In the genomic region with DNA sequence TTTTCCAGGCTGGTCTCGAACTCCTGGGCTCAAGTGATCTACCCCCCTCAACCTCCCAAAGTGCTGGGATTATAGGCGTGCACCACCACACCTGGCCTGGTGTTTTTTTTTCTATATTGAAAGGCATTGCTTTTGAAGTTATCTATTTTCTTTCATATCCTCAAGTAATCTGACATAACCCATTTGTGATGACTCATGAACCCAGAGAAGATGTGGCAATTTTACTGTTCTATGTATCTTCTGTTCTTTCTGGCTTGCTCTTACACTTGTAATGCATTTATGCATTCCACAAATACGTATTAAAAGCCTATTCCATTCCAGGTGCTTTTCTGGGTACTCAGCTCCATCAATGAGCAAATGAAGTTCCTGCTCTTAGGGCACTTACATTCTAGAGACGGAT, we compare ENCODE assay signal across 15 cellular contexts. TPM values are rescaled to one million over a fixed set of nuclear protein-coding genes. Genes with fewer than 3 reads are reported as not detected.
DNase-seq lines count a peak whose midpoint lies in the region; ATAC-seq and TF ChIP-seq lines count a peak whose summit lies in the region.
"Had no signal": no experiment of that assay in that cellular context is flagged by ENCODE, and none has a peak within 500 bp of the region (broad histone marks: within the 10 kb centered on the region; RNA-seq: fewer than 3 reads in every experiment).

No MANE protein-coding gene starts in this region.

- ATAC-seq in WTC11, result no peak
- ATAC-seq in HG03175 (IDR thresholded peaks at IDR 0.05; ENCODE audit: unreplicated experiment), result no peak
- ATAC-seq in GM19351 (IDR thresholded peaks at IDR 0.05; ENCODE audit: unreplicated experiment), result no peak
- ATAC-seq: activated T-cell treated with anti-CD3 and anti-CD28 coated beads, Interleukin-2, amount 50 U/mL, for 4 hours; effector memory CD8-positive, alpha-beta T cell had no signal

- CTCF ChIA-PET in WTC11 (lab: Charles Lee), result no interaction called here

- H3K9me3 ChIP-seq in adipocyte (ENCODE audit: control insufficient read depth, low read length), result no peaks in the 10 kb centered on the region
- H3K9me3 ChIP-seq: SJSA1 had no signal

- no peak for TF ChIP-seq CTCF in foreskin fibroblast (IDR thresholded peaks at IDR 0.05; ENCODE audit: low read depth, low read length)
- TF ChIP-seq CTCF in WTC11 (IDR thresholded peaks at IDR 0.05), result no peak

- no peak overlapping the region for H3K4me3 Mint-ChIP-seq in WTC11
- H3K4me3 Mint-ChIP-seq: activated T-cell treated with anti-CD3 and anti-CD28 coated beads, Interleukin-2, amount 50 U/mL, for 4 hours; effector memory CD8-positive, alpha-beta T cell had no signal

- H3K27ac Mint-ChIP-seq in WTC11, result no peak overlapping the region
- H3K27ac Mint-ChIP-seq: effector memory CD8-positive, alpha-beta T cell had no signal

- POLR2A ChIA-PET in WTC11 (lab: Charles Lee), result interaction anchor here (0.7 kb wide), 1 partner anchor 311 kb away, joined by 3 read pairs; no protein-coding TSS in a partner anchor

- H3K9me3 Mint-ChIP-seq in WTC11, result no peaks in the 10 kb centered on the region
- H3K9me3 Mint-ChIP-seq: activated T-cell treated with anti-CD3 and anti-CD28 coated beads, Interleukin-2, amount 50 U/mL, for 4 hours; effector memory CD8-positive, alpha-beta T cell had no signal

- DNase-seq in NOMO-1 treated with DMSO at 0.1 percent for 48 hours (lab: John Stamatoyannopoulos, UW; ENCODE audit: unreplicated experiment) (peak; percentile 47), NOMO-1 treated with dmso at 0.1 percent for 144 hours (lab: John Stamatoyannopoulos, UW; ENCODE audit: unreplicated experiment) (no peak), adipocyte (ENCODE audit: low read depth) (peak; percentile 83), foreskin fibroblast (peak; percentile 62 to 81), WTC11 (ENCODE audit: low spot score) (no peak), NCI-H774 (lab: John Stamatoyannopoulos, UW) (no peak)
- DNase-seq: 8988T; activated CD4-positive, CD25-positive, alpha-beta regulatory T cell treated with anti-CD3 and anti-CD28 coated beads, Interleukin-2, amount 50 U/mL, for 72 hours; activated T-cell treated with anti-CD3 and anti-CD28 coated beads, Interleukin-2, amount 50 U/mL, for 4 hours; aorta; DMS153; effector memory CD8-positive, alpha-beta T cell had no signal

- peaks cover 22% of the 10 kb centered on the region for H3K4me1 ChIP-seq in adipocyte (ENCODE audit: control insufficient read depth, insufficient read depth, low read length)

- H3K27me3 Mint-ChIP-seq in WTC11 (ENCODE audit: low read depth), result no peaks in the 10 kb centered on the region

- H3K4me3 ChIP-seq in adipocyte (ENCODE audit: low read length), result no peak overlapping the region
- no peak overlapping the region for H3K4me3 ChIP-seq in foreskin fibroblast (ENCODE audit: low read depth in 1 of 2, low read length in 2 of 2)
- H3K4me3 ChIP-seq: SJSA1 had no signal

- H3K27me3 ChIP-seq in adipocyte (replicated peaks; ENCODE audit: control insufficient read depth, insufficient read depth, low read length), result no peaks in the 10 kb centered on the region
- H3K27me3 ChIP-seq: SJSA1 had no signal

- H3K36me3 ChIP-seq in adipocyte (ENCODE audit: control insufficient read depth, insufficient read depth, low read length, severe bottlenecking), result no peaks in the 10 kb centered on the region
- H3K36me3 ChIP-seq: SJSA1 had no signal

- H3K4me1 Mint-ChIP-seq in WTC11, result 0 out of 2 replicates have a peak, but pooled peaks cover 3% of the 10 kb centered on the region

- no peak overlapping the region for H3K9ac ChIP-seq in adipocyte (ENCODE audit: low read length)

- no peaks in the 10 kb centered on the region for H3K36me3 Mint-ChIP-seq in WTC11

TF ChIP-seq in WTC11, 78 proteins besides CTCF, POLR2A, EP300 and RAD21:
- no peak for TF ChIP-seq EMX1 (CRISPR knock-in tag; IDR thresholded peaks at IDR 0.05)
- TF ChIP-seq, protein P1, sequence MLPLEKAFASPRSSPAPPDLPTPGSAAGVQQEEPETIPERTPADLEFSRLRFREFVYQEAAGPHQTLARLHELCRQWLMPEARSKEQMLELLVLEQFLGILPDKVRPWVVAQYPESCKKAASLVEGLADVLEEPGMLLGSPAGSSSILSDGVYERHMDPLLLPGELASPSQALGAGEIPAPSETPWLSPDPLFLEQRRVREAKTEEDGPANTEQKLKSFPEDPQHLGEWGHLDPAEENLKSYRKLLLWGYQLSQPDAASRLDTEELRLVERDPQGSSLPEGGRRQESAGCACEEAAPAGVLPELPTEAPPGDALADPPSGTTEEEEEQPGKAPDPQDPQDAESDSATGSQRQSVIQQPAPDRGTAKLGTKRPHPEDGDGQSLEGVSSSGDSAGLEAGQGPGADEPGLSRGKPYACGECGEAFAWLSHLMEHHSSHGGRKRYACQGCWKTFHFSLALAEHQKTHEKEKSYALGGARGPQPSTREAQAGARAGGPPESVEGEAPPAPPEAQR (CRISPR knock-in tag; IDR thresholded peaks at IDR 0.05), result no peak
- TF ChIP-seq FOXP1 (CRISPR knock-in tag; IDR thresholded peaks at IDR 0.05; ENCODE audit: borderline replicate concordance), result no peak
- TF ChIP-seq, protein P2, sequence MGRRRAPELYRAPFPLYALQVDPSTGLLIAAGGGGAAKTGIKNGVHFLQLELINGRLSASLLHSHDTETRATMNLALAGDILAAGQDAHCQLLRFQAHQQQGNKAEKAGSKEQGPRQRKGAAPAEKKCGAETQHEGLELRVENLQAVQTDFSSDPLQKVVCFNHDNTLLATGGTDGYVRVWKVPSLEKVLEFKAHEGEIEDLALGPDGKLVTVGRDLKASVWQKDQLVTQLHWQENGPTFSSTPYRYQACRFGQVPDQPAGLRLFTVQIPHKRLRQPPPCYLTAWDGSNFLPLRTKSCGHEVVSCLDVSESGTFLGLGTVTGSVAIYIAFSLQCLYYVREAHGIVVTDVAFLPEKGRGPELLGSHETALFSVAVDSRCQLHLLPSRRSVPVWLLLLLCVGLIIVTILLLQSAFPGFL (CRISPR knock-in tag; IDR thresholded peaks at IDR 0.05; ENCODE audit: borderline replicate concordance), result no peak
- TF ChIP-seq, protein P3, sequence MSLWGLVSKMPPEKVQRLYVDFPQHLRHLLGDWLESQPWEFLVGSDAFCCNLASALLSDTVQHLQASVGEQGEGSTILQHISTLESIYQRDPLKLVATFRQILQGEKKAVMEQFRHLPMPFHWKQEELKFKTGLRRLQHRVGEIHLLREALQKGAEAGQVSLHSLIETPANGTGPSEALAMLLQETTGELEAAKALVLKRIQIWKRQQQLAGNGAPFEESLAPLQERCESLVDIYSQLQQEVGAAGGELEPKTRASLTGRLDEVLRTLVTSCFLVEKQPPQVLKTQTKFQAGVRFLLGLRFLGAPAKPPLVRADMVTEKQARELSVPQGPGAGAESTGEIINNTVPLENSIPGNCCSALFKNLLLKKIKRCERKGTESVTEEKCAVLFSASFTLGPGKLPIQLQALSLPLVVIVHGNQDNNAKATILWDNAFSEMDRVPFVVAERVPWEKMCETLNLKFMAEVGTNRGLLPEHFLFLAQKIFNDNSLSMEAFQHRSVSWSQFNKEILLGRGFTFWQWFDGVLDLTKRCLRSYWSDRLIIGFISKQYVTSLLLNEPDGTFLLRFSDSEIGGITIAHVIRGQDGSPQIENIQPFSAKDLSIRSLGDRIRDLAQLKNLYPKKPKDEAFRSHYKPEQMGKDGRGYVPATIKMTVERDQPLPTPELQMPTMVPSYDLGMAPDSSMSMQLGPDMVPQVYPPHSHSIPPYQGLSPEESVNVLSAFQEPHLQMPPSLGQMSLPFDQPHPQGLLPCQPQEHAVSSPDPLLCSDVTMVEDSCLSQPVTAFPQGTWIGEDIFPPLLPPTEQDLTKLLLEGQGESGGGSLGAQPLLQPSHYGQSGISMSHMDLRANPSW (CRISPR knock-in tag; conservative IDR thresholded peaks at IDR 0.05; ENCODE audit: low read depth), result no peak
- TF ChIP-seq, protein P4, sequence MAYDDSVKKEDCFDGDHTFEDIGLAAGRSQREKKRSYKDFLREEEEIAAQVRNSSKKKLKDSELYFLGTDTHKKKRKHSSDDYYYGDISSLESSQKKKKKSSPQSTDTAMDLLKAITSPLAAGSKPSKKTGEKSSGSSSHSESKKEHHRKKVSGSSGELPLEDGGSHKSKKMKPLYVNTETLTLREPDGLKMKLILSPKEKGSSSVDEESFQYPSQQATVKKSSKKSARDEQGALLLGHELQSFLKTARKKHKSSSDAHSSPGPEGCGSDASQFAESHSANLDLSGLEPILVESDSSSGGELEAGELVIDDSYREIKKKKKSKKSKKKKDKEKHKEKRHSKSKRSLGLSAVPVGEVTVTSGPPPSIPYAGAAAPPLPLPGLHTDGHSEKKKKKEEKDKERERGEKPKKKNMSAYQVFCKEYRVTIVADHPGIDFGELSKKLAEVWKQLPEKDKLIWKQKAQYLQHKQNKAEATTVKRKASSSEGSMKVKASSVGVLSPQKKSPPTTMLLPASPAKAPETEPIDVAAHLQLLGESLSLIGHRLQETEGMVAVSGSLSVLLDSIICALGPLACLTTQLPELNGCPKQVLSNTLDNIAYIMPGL (CRISPR knock-in tag; IDR thresholded peaks at IDR 0.05), result no peak
- TF ChIP-seq CREM (CRISPR knock-in tag; IDR thresholded peaks at IDR 0.05), result no peak
- TF ChIP-seq SMAD4 (CRISPR knock-in tag; IDR thresholded peaks at IDR 0.05), result no peak
- no peak for TF ChIP-seq NFATC4 (CRISPR knock-in tag; IDR thresholded peaks at IDR 0.05)
- no peak for TF ChIP-seq NR3C1 (CRISPR knock-in tag; conservative IDR thresholded peaks at IDR 0.05; ENCODE audit: low read depth)
- TF ChIP-seq PRRX2 (CRISPR knock-in tag; IDR thresholded peaks at IDR 0.05), result no peak

RNA-seq across cellular contexts. Expression of a gene that starts 29.9 kb away (rescaled TPM):
- total RNA-seq in WTC11 (2021), result 34.5 to 44.6 TPM (median 35.8 TPM) in 3 replicates

Comparison
In these comparisons a context has a peak if more than half of its experiments do, and no peak if none do; other contexts are left out.
1. DNase-seq: peak in NOMO-1 treated with DMSO at 0.1 percent for 48 hours (single experiment), adipocyte (single experiment) and foreskin fibroblast (2 of 2); none in NOMO-1 treated with dmso at 0.1 percent for 144 hours (single experiment), WTC11 (single experiment) and NCI-H774 (single experiment).